In the genomic region with DNA sequence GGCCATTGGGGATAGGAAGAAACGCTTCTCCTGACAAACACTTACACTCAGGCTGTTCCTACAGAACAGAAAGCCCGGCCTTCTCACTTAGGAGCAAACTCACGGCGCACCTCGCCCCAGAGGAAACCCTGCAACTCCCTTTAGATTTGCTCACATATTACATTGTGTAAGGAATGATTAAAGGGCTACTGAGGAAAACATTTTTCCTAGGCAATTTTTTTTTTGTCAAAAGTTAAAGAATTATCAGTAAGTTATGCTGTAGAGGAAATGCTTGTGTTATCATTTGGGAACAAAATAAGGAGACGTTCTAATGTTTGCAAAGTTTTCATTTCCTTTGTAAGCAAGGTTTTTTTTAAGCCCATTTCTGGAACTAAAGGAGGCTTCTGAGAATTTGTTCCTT, we compare ENCODE assay signal across 32 cellular contexts.
"Had no signal": no experiment of that assay in that cellular context is flagged by ENCODE, and none has a peak within 500 bp of the region (broad histone marks: within the 10 kb centered on the region; RNA-seq: fewer than 3 reads in every experiment).

No MANE protein-coding gene starts in this region.

- ATAC-seq: activated CD8-positive, alpha-beta memory T cell treated with anti-CD3 and anti-CD28 coated beads, Interleukin-2, amount 10 ng/mL, durations not matched to agents 7 days and 5 days; activated naive CD8-positive, alpha-beta T cell treated with anti-CD3 and anti-CD28 coated beads, Interleukin-2, amount 50 U/mL, for 24 hours; K562; PC-3 had no signal

- H3K27me3 ChIP-seq: brain microvascular endothelial cell, Peyer's patch had no signal

- H3K4me3 ChIP-seq: K562, Peyer's patch had no signal

- H3K9me3 ChIP-seq: Peyer's patch had no signal

- H3K4me1 ChIP-seq: Peyer's patch had no signal

- H3K27ac ChIP-seq: brain microvascular endothelial cell, Peyer's patch, VCaP had no signal

- DNase-seq: activated B cell treated with CpG ODN at 0.5 μM for 24 hours; activated CD4-positive, alpha-beta memory T cell treated with anti-CD3 and anti-CD28 coated beads for 36 hours; activated CD4-positive, alpha-beta T cell treated with anti-CD3 and anti-CD28 coated beads for 4 hours; activated CD4-positive, alpha-beta T cell treated with anti-CD3 and anti-CD28 coated beads, Interleukin-2, amount 50 U/mL, for 1 hour; activated CD4-positive, CD25-positive, alpha-beta regulatory T cell treated with anti-CD3 and anti-CD28 coated beads, Interleukin-2, amount 50 U/mL, for 72 hours; activated CD8-positive, alpha-beta memory T cell treated with anti-CD3 and anti-CD28 coated beads for 24 hours; activated CD8-positive, alpha-beta memory T cell treated with anti-CD3 and anti-CD28 coated beads, Interleukin-2, amount 10 ng/mL, durations not matched to agents 7 days and 5 days; activated CD8-positive, alpha-beta memory T cell treated with anti-CD3 and anti-CD28 coated beads, Interleukin-2, amount 50 U/mL, for 48 hours; activated effector memory CD4-positive, alpha-beta T cell treated with Interleukin-2 at 50 U/mL for 16 hours; activated naive CD4-positive, alpha-beta T cell treated with anti-CD3 and anti-CD28 coated beads, Interleukin-2, amount 10 ng/mL, durations not matched to agents 7 days and 5 days; activated naive CD8-positive, alpha-beta T cell treated with anti-CD3 and anti-CD28 coated beads, Interleukin-2, amount 50 U/mL, for 24 hours; activated T-cell treated with anti-CD3 and anti-CD28 coated beads, Interleukin-2, amount 50 U/mL, for 48 hours; aorta; brain microvascular endothelial cell; IMR-90; Karpas-422; NCI-H1105; NCI-H1436; NCI-H1694 treated with DMSO at 0.1 percent for 48 hours; NCI-H2029; NCI-H345; NCI-H524 treated with DMSO at 0.1 percent for 48 hours; PC-3; Peyer's patch; RPMI8226; SIG-M5; SW 1271; T-helper 1 cell; T-helper 2 cell; T-helper 9 cell had no signal
